9 cellular contexts compared by ENCODE assay signal in the genomic region with DNA sequence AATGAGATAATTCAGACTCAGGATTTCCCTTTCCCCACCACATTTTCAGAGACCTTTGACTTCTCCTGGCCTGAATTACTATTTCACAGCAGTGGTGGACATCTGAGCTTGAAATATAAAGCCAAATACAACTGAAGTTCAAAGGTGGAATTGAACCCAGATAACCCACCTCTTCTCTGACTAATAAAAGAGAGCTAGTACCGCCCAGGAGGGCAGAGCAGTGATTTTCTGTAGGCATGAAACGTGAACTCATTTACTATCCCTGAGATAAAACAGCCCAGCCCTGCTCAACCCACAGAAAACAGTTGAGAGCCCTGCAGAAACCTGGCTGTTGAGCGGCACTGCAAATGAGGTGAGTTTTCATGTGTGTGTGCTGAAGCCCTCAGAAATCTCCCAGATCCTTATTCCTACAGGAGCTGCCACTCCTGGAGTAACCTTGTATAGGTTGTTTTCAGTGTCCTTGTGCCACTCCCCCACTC.
A peak's percentile ranks its signal among the peaks of the same experiment; 100 is the strongest.
DNase-seq lines count a peak whose midpoint lies in the region; ATAC-seq and TF ChIP-seq lines count a peak whose summit lies in the region.
"Had no signal": no experiment of that assay in that cellular context is flagged by ENCODE, and none has a peak within 500 bp of the region (broad histone marks: within the 10 kb centered on the region; RNA-seq: fewer than 3 reads in every experiment).

No MANE protein-coding gene starts in this region.

- no peaks in the 10 kb centered on the region for H3K9me3 Mint-ChIP-seq in CD4-positive, CD25-positive, alpha-beta regulatory T cell

- DNase-seq in CD4-positive, CD25-positive, alpha-beta regulatory T cell, result no peak
- DNase-seq in dorsolateral prefrontal cortex, result peak in 1 of 10 donors; percentile 12
- DNase-seq in left cardiac atrium, result no peak

- peak overlapping the region; percentile 86 for H3K4me3 ChIP-seq in CD4-positive, CD25-positive, alpha-beta regulatory T cell (ENCODE audit: low read depth, low read length)
- H3K4me3 ChIP-seq in Loucy (ENCODE audit: low read length, poor library complexity, severe bottlenecking), result peak overlapping the region; percentile 81
- H3K4me3 ChIP-seq in dorsolateral prefrontal cortex, result peak overlapping the region in 2 of 59 donors; percentile 81 to 83
- H3K4me3 ChIP-seq in neural cell (ENCODE audit: low read length), result peak overlapping the region; percentile 96

- no peaks in the 10 kb centered on the region for H3K27me3 Mint-ChIP-seq in CD4-positive, CD25-positive, alpha-beta regulatory T cell

- H3K79me2 ChIP-seq in Loucy (ENCODE audit: insufficient read depth, low read length) (peaks cover 50% of the 10 kb centered on the region), neural cell (replicated peaks; ENCODE audit: insufficient read depth, low read length) (peaks cover 21% of the 10 kb centered on the region)

- H3K9me3 ChIP-seq in CD4-positive, CD25-positive, alpha-beta regulatory T cell (ENCODE audit: control insufficient read depth in 2 of 2, low read length in 2 of 2), result no peaks in the 10 kb centered on the region
- H3K9me3 ChIP-seq in Loucy (ENCODE audit: insufficient read depth, low read depth, low read length) (no peaks in the 10 kb centered on the region), neural cell (ENCODE audit: low read length) (no peaks in the 10 kb centered on the region)
- H3K9me3 ChIP-seq: heart right ventricle had no signal

- peaks cover 9% of the 10 kb centered on the region for H3K36me3 Mint-ChIP-seq in CD4-positive, CD25-positive, alpha-beta regulatory T cell

- no peak for TF ChIP-seq EP300 in neural cell (conservative IDR thresholded peaks at IDR 0.05; ENCODE audit: poor library complexity, severe bottlenecking)

- peaks cover 39% of the 10 kb centered on the region for H3K4me1 ChIP-seq in CD4-positive, CD25-positive, alpha-beta regulatory T cell (ENCODE audit: control insufficient read depth, insufficient read depth, low read length, poor library complexity, severe bottlenecking)
- peaks cover 27% of the 10 kb centered on the region for H3K4me1 ChIP-seq in Loucy (ENCODE audit: insufficient read depth, low read length, poor library complexity, severe bottlenecking)

- peak overlapping the region; percentile 89 to 97 (median 94) for H3K4me3 Mint-ChIP-seq in CD4-positive, CD25-positive, alpha-beta regulatory T cell

- no peaks in the 10 kb centered on the region for H3K9me2 ChIP-seq in Loucy (replicated peaks; ENCODE audit: low read depth, low read length)
- H3K9me2 ChIP-seq in neural cell (ENCODE audit: insufficient read depth, low read length), result no peaks in the 10 kb centered on the region

- intact Hi-C loops in dorsolateral prefrontal cortex (cut with DNase I), result loop anchor here (1.0 to 10.0 kb wide), 3 partner anchors 23 to 281 kb away; partner anchors contain the start of genes PLAGL2 (in 2 of the 2) and POFUT1 (in 2 of the 2)
- intact Hi-C loops in left cardiac atrium (cut with DNase I), result loop anchor here in 1 of 2 donors (5.0 kb wide), 1 partner anchor 284 kb away; no protein-coding TSS in a partner anchor

- no peaks in the 10 kb centered on the region for H3K36me3 ChIP-seq in CD4-positive, CD25-positive, alpha-beta regulatory T cell (ENCODE audit: control insufficient read depth, insufficient read depth, low read length)
- H3K36me3 ChIP-seq in Loucy (ENCODE audit: insufficient read depth, low read length) (peaks cover 16% of the 10 kb centered on the region; the same call in 1 of the 2 replicates), neural cell (ENCODE audit: insufficient read depth, low read length) (no peaks in the 10 kb centered on the region)
- H3K36me3 ChIP-seq: heart right ventricle had no signal

- TF ChIP-seq RAD21 in neural cell (conservative IDR thresholded peaks at IDR 0.05), result no peak

- H2AFZ ChIP-seq in Loucy (ENCODE audit: low read length) (no peak overlapping the region), neural cell (ENCODE audit: low read depth, low read length) (no peak overlapping the region)

- H3K9ac ChIP-seq in Loucy (ENCODE audit: low read depth, low read length, poor library complexity, severe bottlenecking) (peak overlapping the region; percentile 14), neural cell (ENCODE audit: low read length) (peak overlapping the region; percentile 48)

- H3K27ac ChIP-seq in CD4-positive, CD25-positive, alpha-beta regulatory T cell (ENCODE audit: insufficient read depth, low read length, poor library complexity, severe bottlenecking), result peak overlapping the region; percentile 70
- H3K27ac ChIP-seq in dorsolateral prefrontal cortex (peak overlapping the region; percentile 42 to 99 (median 95)), neural cell (ENCODE audit: low read length) (peak overlapping the region; percentile 99)

- peaks cover 15 to 45% (median 24%) of the 10 kb centered on the region in 4 donors for H3K4me1 Mint-ChIP-seq in CD4-positive, CD25-positive, alpha-beta regulatory T cell

- TF ChIP-seq CTCF in Loucy (conservative IDR thresholded peaks at IDR 0.05; ENCODE audit: low read length) (no peak), dorsolateral prefrontal cortex (IDR thresholded peaks at IDR 0.05 in 54 of 56, conservative IDR thresholded peaks at IDR 0.05 in 2 of 56; ENCODE audit: low read depth in 1 of 56, partially characterized antibody in 56 of 56) (no peak), neural cell (IDR thresholded peaks at IDR 0.05; ENCODE audit: poor library complexity, severe bottlenecking) (no peak)

- H3K4me2 ChIP-seq in Loucy (ENCODE audit: low read depth, low read length, poor library complexity, severe bottlenecking), result peak overlapping the region; percentile 77
- H3K4me2 ChIP-seq in neural cell (ENCODE audit: low read length), result peak overlapping the region; percentile 97

- H3K27ac Mint-ChIP-seq in CD4-positive, CD25-positive, alpha-beta regulatory T cell, result peak overlapping the region; percentile 84 to 94 (median 86)

- H3F3A ChIP-seq in Loucy (ENCODE audit: low read depth) (peaks cover 10% of the 10 kb centered on the region), neural cell (ENCODE audit: insufficient read depth, low read length, poor library complexity, severe bottlenecking) (peaks cover 6% of the 10 kb centered on the region)

- no peak for ATAC-seq in CD4-positive, CD25-positive, alpha-beta regulatory T cell (ENCODE audit: low read depth in 2 of 2)
- ATAC-seq in GM21423 (IDR thresholded peaks at IDR 0.05; ENCODE audit: unreplicated experiment) (no peak), HG02840 (IDR thresholded peaks at IDR 0.05; ENCODE audit: low FRiP score, unreplicated experiment) (no peak), GM19463 (IDR thresholded peaks at IDR 0.05; ENCODE audit: unreplicated experiment) (no peak), left cardiac atrium (no peak)

- H4K20me1 ChIP-seq in Loucy (ENCODE audit: insufficient read depth, low read length, poor library complexity, severe bottlenecking), result peaks cover 24% of the 10 kb centered on the region
- peaks cover 5% of the 10 kb centered on the region for H4K20me1 ChIP-seq in neural cell (ENCODE audit: insufficient read depth)

- H3K27me3 ChIP-seq in CD4-positive, CD25-positive, alpha-beta regulatory T cell (ENCODE audit: control insufficient read depth, insufficient read depth, low read length), result no peaks in the 10 kb centered on the region
- H3K27me3 ChIP-seq in Loucy (ENCODE audit: insufficient read depth, low read length, poor library complexity, severe bottlenecking) (no peaks in the 10 kb centered on the region), dorsolateral prefrontal cortex (no peaks in the 10 kb centered on the region), neural cell (ENCODE audit: insufficient read depth, low read depth, low read length) (no peaks in the 10 kb centered on the region)
- H3K27me3 ChIP-seq: heart right ventricle had no signal

TF ChIP-seq in neural cell, 6 proteins besides CTCF, POLR2A, EP300 and RAD21:
- no peak for TF ChIP-seq TAF1 (IDR thresholded peaks at IDR 0.05; ENCODE audit: low read depth)
- no peak for TF ChIP-seq EZH2 (IDR thresholded peaks at IDR 0.05; ENCODE audit: borderline replicate concordance, insufficient read depth, low read length, poor library complexity, severe bottlenecking)
- no peak for TF ChIP-seq MXI1 (conservative IDR thresholded peaks at IDR 0.05; ENCODE audit: poor library complexity, severe bottlenecking)
- no peak for TF ChIP-seq SMC3 (conservative IDR thresholded peaks at IDR 0.05; ENCODE audit: poor library complexity)
